ENCODE assay signal across 21 cellular contexts in the genomic region with DNA sequence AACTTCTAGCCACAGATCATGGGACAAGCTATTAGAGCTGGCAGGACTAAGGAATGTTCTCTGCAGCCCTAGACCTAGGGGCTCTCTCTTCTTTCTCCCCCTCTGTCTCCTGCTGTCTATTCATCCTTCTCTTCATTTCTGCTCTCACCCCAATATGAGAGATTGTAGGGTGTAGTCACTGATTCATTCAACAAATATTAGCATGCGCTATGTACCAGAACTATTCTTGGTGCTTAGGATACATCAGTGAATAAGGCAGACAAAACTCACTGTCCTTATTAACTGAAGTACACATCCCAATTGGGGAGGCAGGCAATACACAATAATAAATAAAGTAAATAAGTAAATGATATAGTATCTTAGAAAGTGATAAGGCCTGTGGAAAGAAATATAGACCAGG. TPM values are rescaled to one million over a fixed set of nuclear protein-coding genes. Genes with fewer than 3 reads are reported as not detected.
"Had no signal": no experiment of that assay in that cellular context is flagged by ENCODE, and none has a peak within 500 bp of the region (broad histone marks: within the 10 kb centered on the region; RNA-seq: fewer than 3 reads in every experiment).

No MANE protein-coding gene starts in this region.

- H3K4me2 ChIP-seq: smooth muscle cell had no signal

- ATAC-seq: activated CD8-positive, alpha-beta T cell treated with anti-CD3 and anti-CD28 coated beads, Interleukin-2, amount 10 ng/mL, durations not matched to agents 7 days and 5 days; activated naive CD4-positive, alpha-beta T cell treated with anti-CD3 and anti-CD28 coated beads, Interleukin-2, amount 50 U/mL, for 72 hours; left lung; natural killer cell; sciatic nerve; stimulated activated naive B cell treated with anti-CD40 and anti-IgM and Interleukin-4, amounts not matched to agents 10 μg/mL and 1 μg/mL and 100 μg/mL, for 72 hours had no signal

- H3K4me3 ChIP-seq: colonic mucosa, left lung, smooth muscle cell, transverse colon had no signal

- DNase-seq: activated CD4-positive, alpha-beta T cell treated with anti-CD3 and anti-CD28 coated beads for 1 hour; activated CD4-positive, alpha-beta T cell treated with anti-CD3 and anti-CD28 coated beads, Interleukin-2, amount 50 U/mL, for 1 hour; activated CD8-positive, alpha-beta T cell treated with anti-CD3 and anti-CD28 coated beads, Interleukin-2, amount 10 ng/mL, durations not matched to agents 7 days and 5 days; activated gamma-delta T cell treated with Interleukin-2 at 50 U/mL for 16 hours; colonic mucosa; kidney glomerular epithelial cell; left lung; midbrain; natural killer cell; stimulated activated CD4-positive, alpha-beta T cell treated with anti-CD3 and anti-CD28 coated beads, Interleukin-2, amount 100 ng/mL, for 48 hours; stimulated activated CD8-positive, alpha-beta memory T cell treated with anti-CD3 and anti-CD28 coated beads, Interleukin-4, amount 100 ng/mL, for 48 hours; stimulated activated naive B cell treated with anti-CD40 and anti-IgM and Interleukin-4, amounts not matched to agents 10 μg/mL and 1 μg/mL and 100 μg/mL, for 72 hours; transverse colon had no signal

- H3K36me3 ChIP-seq: colonic mucosa, left lung, transverse colon had no signal

- H3K4me1 ChIP-seq: colonic mucosa, transverse colon had no signal

- H3K9me3 ChIP-seq: colonic mucosa, left lung, transverse colon had no signal

- H3K27me3 ChIP-seq: colonic mucosa had no signal

- H3K27ac ChIP-seq: colonic mucosa, left lung, transverse colon had no signal

RNA-seq across cellular contexts. Expression of gene SIRPB2, which starts 14.7 kb away (rescaled TPM):
- total RNA-seq: activated CD8-positive, alpha-beta T cell treated with anti-CD3 and anti-CD28 coated beads, Interleukin-2, amount 10 ng/mL, durations not matched to agents 7 days and 5 days; activated naive CD4-positive, alpha-beta T cell treated with anti-CD3 and anti-CD28 coated beads, Interleukin-2, amount 50 U/mL, for 72 hours; astrocyte; renal cortical epithelial cell; smooth muscle cell had no signal
- polyA plus RNA-seq: smooth muscle cell had no signal

RNA-seq across cellular contexts. Expression of gene SIRPD, which starts 51.6 kb away (rescaled TPM):
- total RNA-seq: activated naive CD4-positive, alpha-beta T cell treated with anti-CD3 and anti-CD28 coated beads, Interleukin-2, amount 50 U/mL, for 72 hours; astrocyte; colonic mucosa; lung microvascular endothelial cell; natural killer cell; osteoblast; renal cortical epithelial cell; sciatic nerve; smooth muscle cell; temporal lobe; transverse colon had no signal
- polyA plus RNA-seq: smooth muscle cell had no signal
